24 cellular contexts compared by ENCODE assay signal in the genomic region with DNA sequence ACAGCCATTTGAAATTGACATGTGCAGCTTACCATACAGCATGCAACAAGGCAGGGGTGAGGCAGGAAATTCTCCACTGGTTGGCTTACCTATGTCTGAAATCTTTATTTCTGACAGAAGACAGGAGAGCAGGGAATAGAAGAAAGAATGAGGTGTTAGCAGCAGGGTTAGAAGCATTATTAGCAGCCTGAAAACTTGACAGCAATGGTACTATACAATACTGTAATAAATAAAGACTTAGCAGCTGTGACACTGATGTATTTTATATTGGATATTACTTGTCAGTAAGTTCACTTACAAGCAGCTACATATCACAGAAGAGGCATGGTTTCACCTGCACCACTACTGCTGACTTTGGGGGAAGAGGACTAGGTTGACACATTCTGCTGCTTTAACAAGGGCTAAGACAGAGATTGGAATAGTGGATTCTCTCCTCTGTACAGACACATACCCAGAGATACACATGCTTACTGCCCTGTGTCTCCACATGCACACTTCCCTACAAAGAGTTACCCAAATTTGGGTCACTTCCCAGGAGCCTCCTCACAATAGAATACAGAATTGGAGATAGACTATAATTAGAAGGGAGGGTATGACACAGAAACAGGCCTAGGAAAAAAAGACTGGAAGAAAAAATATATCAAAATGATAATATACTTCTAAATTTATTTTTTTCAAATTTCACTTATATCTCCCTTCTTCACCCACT.
"Had no signal": no experiment of that assay in that cellular context is flagged by ENCODE, and none has a peak within 500 bp of the region (broad histone marks: within the 10 kb centered on the region; RNA-seq: fewer than 3 reads in every experiment).

No MANE protein-coding gene starts in this region.

- H3K4me1 ChIP-seq: pancreas, prostate gland, right lobe of liver, sigmoid colon, stomach, tibial nerve, upper lobe of left lung had no signal

- H3K9me3 ChIP-seq: neutrophil, pancreas, prostate gland, right lobe of liver, sigmoid colon, stomach, thoracic aorta, thyroid gland, tibial nerve, upper lobe of left lung had no signal

- H3K4me3 ChIP-seq: pancreas, prostate gland, right lobe of liver, sigmoid colon, stomach, thoracic aorta, thyroid gland, tibial nerve, upper lobe of left lung had no signal

- H3K36me3 ChIP-seq: neutrophil, pancreas, prostate gland, right lobe of liver, sigmoid colon, thoracic aorta, tibial nerve, upper lobe of left lung had no signal

- H3K27ac ChIP-seq: neutrophil, pancreas, prostate gland, right lobe of liver, sigmoid colon, stomach, thoracic aorta, thyroid gland, tibial nerve, upper lobe of left lung had no signal

- ATAC-seq: naive thymus-derived CD4-positive, alpha-beta T cell; natural killer cell; pancreas; right lobe of liver; stimulated activated effector memory CD8-positive, alpha-beta T cell treated with anti-CD3 and anti-CD28 coated beads, Interleukin-12 subunit alpha, Interleukin-12 subunit beta, amount 100 ng/mL, for 72 hours; stimulated activated naive B cell treated with anti-CD40 and anti-IgM and Interleukin-4, amounts not matched to agents 10 μg/mL and 1 μg/mL and 100 μg/mL, for 72 hours had no signal

- H3K27me3 ChIP-seq: pancreas, right lobe of liver, sigmoid colon, stomach, thyroid gland, tibial nerve, upper lobe of left lung had no signal

- DNase-seq: naive thymus-derived CD4-positive, alpha-beta T cell; natural killer cell; nucleus accumbens; pancreas; retina; right cardiac atrium; right lobe of liver; sigmoid colon; small intestine; stimulated activated CD4-positive, alpha-beta T cell treated with anti-CD3 and anti-CD28 coated beads, Interleukin-15, amount 100 ng/mL, for 24 hours; stimulated activated CD4-positive, alpha-beta T cell treated with anti-CD3 and anti-CD28 coated beads, Interleukin-2, amount 100 ng/mL, for 24 hours; stimulated activated CD4-positive, alpha-beta T cell treated with anti-CD3 and anti-CD28 coated beads, Interleukin-2, amount 100 ng/mL, for 48 hours; stimulated activated CD4-positive, alpha-beta T cell treated with anti-CD3 and anti-CD28 coated beads, Interleukin-4, amount 100 ng/mL, for 24 hours; stimulated activated naive B cell treated with anti-CD40 and anti-IgM and Interleukin-4, amounts not matched to agents 10 μg/mL and 1 μg/mL and 100 μg/mL, for 72 hours; stimulated activated naive CD4-positive, alpha-beta T cell treated with Interleukin-2 at 50 U/mL for 16 hours; stomach; thyroid gland; trophoblast cell; upper lobe of left lung had no signal
